9 cellular contexts compared by ENCODE assay signal in the genomic region with DNA sequence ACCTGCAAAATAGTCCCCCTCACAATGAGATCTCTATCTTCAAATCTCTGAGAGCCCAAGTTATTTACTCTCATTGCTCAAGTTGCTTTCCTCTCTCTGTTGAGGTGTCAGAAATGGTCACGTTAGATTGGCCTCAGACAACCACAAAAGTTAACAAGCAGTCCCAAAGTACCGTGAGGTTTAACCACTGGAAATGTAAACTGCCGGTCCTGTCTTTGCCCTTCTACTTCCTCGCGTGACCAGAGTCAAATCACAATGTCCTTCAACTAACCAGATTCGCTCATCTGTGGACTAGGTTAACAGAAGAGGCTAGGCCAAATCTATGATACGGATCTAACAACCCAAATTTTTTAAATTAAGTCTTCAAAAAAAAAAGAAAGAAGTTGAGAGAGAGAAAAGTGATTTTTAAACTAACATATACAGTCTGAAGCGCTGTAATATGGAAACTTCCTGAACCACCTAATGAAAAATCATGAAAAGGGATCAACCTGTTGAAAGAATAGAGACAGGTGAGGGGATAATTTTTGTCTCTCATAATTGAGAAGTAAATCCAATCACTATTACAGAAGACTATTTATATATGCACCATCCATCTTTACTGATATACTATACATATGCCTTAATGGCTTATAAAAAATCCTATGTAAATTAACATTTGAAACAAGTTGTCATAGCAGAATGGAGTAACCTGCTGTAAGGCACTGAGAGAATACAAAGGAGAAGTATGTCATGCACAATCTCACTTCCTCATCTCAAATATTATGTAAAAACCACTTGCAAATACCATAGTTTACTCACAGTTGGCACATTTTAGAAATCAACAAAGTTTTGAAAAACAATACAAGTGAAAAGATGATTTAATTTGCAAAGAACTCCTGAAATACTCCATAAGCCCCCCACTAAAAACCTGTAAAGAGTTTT. TPM values are rescaled to one million over a fixed set of nuclear protein-coding genes. Genes with fewer than 3 reads are reported as not detected.
DNase-seq lines count a peak whose midpoint lies in the region; ATAC-seq and TF ChIP-seq lines count a peak whose summit lies in the region.
"Had no signal": no experiment of that assay in that cellular context is flagged by ENCODE, and none has a peak within 500 bp of the region (broad histone marks: within the 10 kb centered on the region; RNA-seq: fewer than 3 reads in every experiment).

No MANE protein-coding gene starts in this region.

- no peaks in the 10 kb centered on the region for H3K79me2 ChIP-seq in smooth muscle cell (ENCODE audit: low read depth)

- no peak for TF ChIP-seq POLR2A in gastrocnemius medialis (IDR thresholded peaks at IDR 0.05)

- no peaks in the 10 kb centered on the region for H3K36me3 ChIP-seq in gastrocnemius medialis
- H3K36me3 ChIP-seq in smooth muscle cell (ENCODE audit: low read depth) = no peaks in the 10 kb centered on the region

- H3K27me3 ChIP-seq in gastrocnemius medialis = no peaks in the 10 kb centered on the region
- H3K27me3 ChIP-seq in smooth muscle cell (ENCODE audit: low read depth) = peaks cover 51% of the 10 kb centered on the region

- no peaks in the 10 kb centered on the region for H3K4me1 ChIP-seq in gastrocnemius medialis
- no peaks in the 10 kb centered on the region for H3K4me1 ChIP-seq in smooth muscle cell (ENCODE audit: low read depth)

- ATAC-seq in GM19452 (IDR thresholded peaks at IDR 0.05; ENCODE audit: unreplicated experiment) = peak; percentile 64
- ATAC-seq in HG03442 (IDR thresholded peaks at IDR 0.05; ENCODE audit: unreplicated experiment) = peak; percentile 64
- no peak for ATAC-seq in gastrocnemius medialis

- H3K4me1 Mint-ChIP-seq in activated naive CD8-positive, alpha-beta T cell (ENCODE audit: low read depth) = peaks cover 53% of the 10 kb centered on the region

- no peak overlapping the region for H3K4me3 ChIP-seq in coronary artery
- no peak overlapping the region for H3K4me3 ChIP-seq in gastrocnemius medialis
- H3K4me3 ChIP-seq in smooth muscle cell = no peak overlapping the region

- peaks cover 44% of the 10 kb centered on the region for H3K36me3 Mint-ChIP-seq in activated naive CD8-positive, alpha-beta T cell

- H4K20me1 ChIP-seq in smooth muscle cell (ENCODE audit: low read depth) = no peaks in the 10 kb centered on the region

- H3K9me3 Mint-ChIP-seq in activated naive CD8-positive, alpha-beta T cell (ENCODE audit: low read depth) = peaks cover 7% of the 10 kb centered on the region

- no peak overlapping the region for H3K4me2 ChIP-seq in smooth muscle cell

- H3K9me3 ChIP-seq in gastrocnemius medialis = no peaks in the 10 kb centered on the region
- no peaks in the 10 kb centered on the region for H3K9me3 ChIP-seq in smooth muscle cell (replicated peaks; ENCODE audit: low read depth)

- H3K27me3 Mint-ChIP-seq in activated naive CD8-positive, alpha-beta T cell = no peaks in the 10 kb centered on the region

- in situ Hi-C loops in gastrocnemius medialis (cut with MboI; ENCODE audit: low sequenced_read_pairs in 4 of 4) = no loop called here

- 89% methylated on average over 8 of the region's 8 CpGs for WGBS in smooth muscle cell (ENCODE audit: low lambda C conversion rate)

- no peak overlapping the region for H3K27ac ChIP-seq in coronary artery
- H3K27ac ChIP-seq in gastrocnemius medialis = no peak overlapping the region
- no peak overlapping the region for H3K27ac ChIP-seq in smooth muscle cell (ENCODE audit: low read depth)

- TF ChIP-seq CTCF in coronary artery (IDR thresholded peaks at IDR 0.05) (no peak), gastrocnemius medialis (IDR thresholded peaks at IDR 0.05 in 4 of 5, conservative IDR thresholded peaks at IDR 0.05 in 1 of 5) (no peak), smooth muscle cell (IDR thresholded peaks at IDR 0.05; ENCODE audit: borderline replicate concordance, insufficient read depth, poor library complexity, severe bottlenecking) (no peak)

- DNase-seq in CD1c-positive myeloid dendritic cell (ENCODE audit: extremely low spot score) (peak; percentile 86), coronary artery (ENCODE audit: low spot score) (no peak), gastrocnemius medialis (no peak), smooth muscle cell (lab: John Stamatoyannopoulos, UW; ENCODE audit: unreplicated experiment) (no peak), COLO668 (lab: John Stamatoyannopoulos, UW; ENCODE audit: unreplicated experiment) (no peak)
- DNase-seq: DMS53 had no signal

- H3K27ac Mint-ChIP-seq in activated naive CD8-positive, alpha-beta T cell = no peak overlapping the region

- peak overlapping the region; percentile 72 for H3K4me3 Mint-ChIP-seq in activated naive CD8-positive, alpha-beta T cell

- no peak overlapping the region for H2AFZ ChIP-seq in smooth muscle cell (ENCODE audit: low read depth)

- H3F3A ChIP-seq in smooth muscle cell (ENCODE audit: low read depth) = no peaks in the 10 kb centered on the region

- no peak overlapping the region for H3K9ac ChIP-seq in smooth muscle cell (ENCODE audit: low read depth)

- intact Hi-C loops in gastrocnemius medialis (cut with DNase I; ENCODE audit: low total_unique reads) = no loop called here

RNA-seq across cellular contexts. Expression of a gene that starts 3.3 kb away (rescaled TPM):
- total RNA-seq in gastrocnemius medialis (1 to 10 TPM in 1 of 4 donors, under 1 TPM in 2, not detected in 1; 0.82 to 1.2 (median 0.91) TPM), smooth muscle cell (not detected in 2 replicates)
- not detected in 2 replicates for polyA plus RNA-seq in smooth muscle cell

RNA-seq across cellular contexts. Expression of a gene that starts 24.0 kb away (rescaled TPM):
- total RNA-seq in gastrocnemius medialis (1 to 10 TPM in 1 of 4 donors, under 1 TPM in 3; 0.10 to 2.1 (median 0.19) TPM), smooth muscle cell (7.7 and 9.0 TPM in 2 replicates)
- polyA plus RNA-seq in smooth muscle cell = 1.7 and 5.4 TPM in 2 replicates

RNA-seq across cellular contexts. Expression of a gene that starts 36.0 kb away (rescaled TPM):
- 1 to 10 TPM; 1.2 to 7.9 (median 3.4) TPM for total RNA-seq in gastrocnemius medialis
- 40.0 and 53.9 TPM in 2 replicates for total RNA-seq in smooth muscle cell
- 5.5 and 21.6 TPM in 2 replicates for polyA plus RNA-seq in smooth muscle cell

RNA-seq across cellular contexts. Expression of a gene that starts 51.7 kb away (rescaled TPM):
- 1 to 10 TPM in 1 of 4 donors, under 1 TPM in 2, not detected in 1; 0.10 to 1.9 (median 0.24) TPM for total RNA-seq in gastrocnemius medialis
- 0.13 and 0.40 TPM in 2 replicates for total RNA-seq in smooth muscle cell
- polyA plus RNA-seq in smooth muscle cell = 0.22 and 0.31 TPM in 2 replicates

Comparison
In these comparisons a context has a peak if more than half of its experiments do, and no peak if none do; other contexts are left out.
1. ATAC-seq: peak in GM19452 (single experiment) and HG03442 (single experiment); none in gastrocnemius medialis (0 of 2).